ENCODE assay signal across 2 cellular contexts in genomic region chr1:109060707-109061106, GRCh38.
TF ChIP-seq lines count a peak whose summit lies in the region.

No MANE protein-coding gene starts in this region.

TF ChIP-seq in IMR-90, 13 proteins besides CTCF, POLR2A, EP300 and RAD21:
- TF ChIP-seq CEBPB (IDR thresholded peaks at IDR 0.05; ENCODE audit: low read depth, low read length) (no peak), CHD1 (IDR thresholded peaks at IDR 0.05; ENCODE audit: low read depth, low read length) (no peak), USF2 (IDR thresholded peaks at IDR 0.05; ENCODE audit: low read depth, low read length) (no peak), BHLHE40 (IDR thresholded peaks at IDR 0.05; ENCODE audit: low read depth, low read length) (no peak), ELK1 (IDR thresholded peaks at IDR 0.05; ENCODE audit: borderline replicate concordance, low read depth, low read length) (no peak), MAZ (IDR thresholded peaks at IDR 0.05; ENCODE audit: borderline replicate concordance, low read depth, low read length) (no peak), NFE2L2 (IDR thresholded peaks at IDR 0.05; ENCODE audit: low read depth, low read length) (no peak), MXI1 (IDR thresholded peaks at IDR 0.05; ENCODE audit: borderline replicate concordance, low read depth, low read length) (no peak), MAFK (IDR thresholded peaks at IDR 0.05; ENCODE audit: low read depth, low read length) (no peak), RFX5 (IDR thresholded peaks at IDR 0.05; ENCODE audit: low read depth, low read length) (no peak), SMC3 (IDR thresholded peaks at IDR 0.05; ENCODE audit: low read depth, low read length) (no peak), RCOR1 (IDR thresholded peaks at IDR 0.05; ENCODE audit: insufficient replicate concordance, low read length) (no peak)
TF ChIP-seq in IMR-90: peak in this region for 0.

TF ChIP-seq in liver, 16 proteins besides CTCF, POLR2A, EP300 and RAD21:
- TF ChIP-seq FOXA2 (IDR thresholded peaks at IDR 0.05) (no peak), HNF4A (conservative IDR thresholded peaks at IDR 0.05) (peak in 1 of 2 donors; percentile 49), SP1 (IDR thresholded peaks at IDR 0.05) (peak; percentile 37), TAF1 (conservative IDR thresholded peaks at IDR 0.05) (no peak), HNF4G (IDR thresholded peaks at IDR 0.05) (no peak), EGR1 (IDR thresholded peaks at IDR 0.05; ENCODE audit: low read depth in 2 of 2) (no peak), GABPA (IDR thresholded peaks at IDR 0.05 in 1 of 2, conservative IDR thresholded peaks at IDR 0.05 in 1 of 2) (peak in 1 of 2 donors; percentile 63), YY1 (IDR thresholded peaks at IDR 0.05) (peak; percentile 46)
